32 cellular contexts compared by ENCODE assay signal in genomic region chr6:87779542-87779941, GRCh38.
"Had no signal": no experiment of that assay in that cellular context is flagged by ENCODE, and none has a peak within 500 bp of the region (broad histone marks: within the 10 kb centered on the region; RNA-seq: fewer than 3 reads in every experiment).

No MANE protein-coding gene starts in this region.

- H3K36me3 ChIP-seq: ascending aorta, cardiac muscle cell, WERI-Rb-1 had no signal

- H3K27me3 ChIP-seq: ascending aorta, cardiac muscle cell had no signal

- H3K4me3 ChIP-seq: ascending aorta, cardiac muscle cell had no signal

- H3K9me3 ChIP-seq: ascending aorta had no signal

- DNase-seq: activated CD4-positive, alpha-beta memory T cell treated with anti-CD3 and anti-CD28 coated beads, Interleukin-2, amount 10 ng/mL, durations not matched to agents 7 days and 5 days; activated CD4-positive, alpha-beta T cell treated with anti-CD3 and anti-CD28 coated beads for 1 hour; activated CD4-positive, alpha-beta T cell treated with anti-CD3 and anti-CD28 coated beads for 36 hours; activated CD4-positive, alpha-beta T cell treated with anti-CD3 and anti-CD28 coated beads for 48 hours; activated CD4-positive, alpha-beta T cell treated with anti-CD3 and anti-CD28 coated beads, Interleukin-2, amount 10 ng/mL, durations not matched to agents 7 days and 5 days; activated CD4-positive, alpha-beta T cell treated with anti-CD3 and anti-CD28 coated beads, Interleukin-2, amount 50 U/mL, for 48 hours; activated CD4-positive, CD25-positive, alpha-beta regulatory T cell; activated CD8-positive, alpha-beta memory T cell treated with anti-CD3 and anti-CD28 coated beads for 24 hours; activated CD8-positive, alpha-beta memory T cell treated with anti-CD3 and anti-CD28 coated beads, Interleukin-2, amount 10 ng/mL, durations not matched to agents 7 days and 5 days; activated CD8-positive, alpha-beta memory T cell treated with anti-CD3 and anti-CD28 coated beads, Interleukin-2, amount 50 U/mL, for 48 hours; activated CD8-positive, alpha-beta T cell treated with anti-CD3 and anti-CD28 coated beads, Interleukin-2, amount 10 ng/mL, durations not matched to agents 7 days and 5 days; activated effector memory CD4-positive, alpha-beta T cell treated with Interleukin-2 at 50 U/mL for 16 hours; activated gamma-delta T cell; activated naive CD4-positive, alpha-beta T cell treated with anti-CD3 and anti-CD28 coated beads, Interleukin-2, amount 10 ng/mL, durations not matched to agents 7 days and 5 days; activated naive CD4-positive, alpha-beta T cell treated with Interleukin-2 at 50 U/mL for 16 hours; activated naive CD8-positive, alpha-beta T cell treated with anti-CD3 and anti-CD28 coated beads, Interleukin-2, amount 10 ng/mL, durations not matched to agents 7 days and 5 days; activated naive CD8-positive, alpha-beta T cell treated with anti-CD3 and anti-CD28 coated beads, Interleukin-2, amount 50 U/mL, for 24 hours; activated T-cell treated with anti-CD3 and anti-CD28 coated beads, Interleukin-2, amount 50 U/mL, for 24 hours; activated T-cell treated with anti-CD3 and anti-CD28 coated beads, Interleukin-2, amount 50 U/mL, for 48 hours; amygdala; anterior cingulate cortex; caudate nucleus; cerebellar nuclear complex; T-helper 1 cell; T-helper 2 cell; T-helper 9 cell; WERI-Rb-1 had no signal

- ATAC-seq: activated CD4-positive, alpha-beta T cell treated with anti-CD3 and anti-CD28 coated beads for 36 hours; activated CD4-positive, CD25-positive, alpha-beta regulatory T cell treated with anti-CD3 and anti-CD28 coated beads, Interleukin-2, amount 50 U/mL, for 24 hours; activated CD8-positive, alpha-beta memory T cell treated with anti-CD3 and anti-CD28 coated beads, Interleukin-2, amount 10 ng/mL, durations not matched to agents 7 days and 5 days; activated CD8-positive, alpha-beta T cell treated with anti-CD3 and anti-CD28 coated beads, Interleukin-2, amount 10 ng/mL, durations not matched to agents 7 days and 5 days; activated naive CD8-positive, alpha-beta T cell treated with anti-CD3 and anti-CD28 coated beads, Interleukin-2, amount 50 U/mL, for 24 hours; WTC11 had no signal

- FAIRE-seq: bronchial epithelial cell had no signal

- H3K27ac ChIP-seq: ascending aorta, cardiac muscle cell, WERI-Rb-1 had no signal

- H3K4me1 ChIP-seq: ascending aorta had no signal
